In genomic region chr1:116646683-116647128, GRCh38 we compare ENCODE assay signal across 8 cellular contexts. TPM values are rescaled to one million over a fixed set of nuclear protein-coding genes. Genes with fewer than 3 reads are reported as not detected.
DNase-seq lines count a peak whose midpoint lies in the region; ATAC-seq, FAIRE-seq and TF ChIP-seq lines count a peak whose summit lies in the region.
"Not testable (repeated sequence)": the region's sequence is repeated elsewhere in the genome, so short reads cannot be mapped to it uniquely, and the experiment has no call there.

No MANE protein-coding gene starts in this region.

- H3K9me3 Mint-ChIP-seq in activated CD4-positive, alpha-beta T cell treated with anti-CD3 and anti-CD28 coated beads, Interleukin-2, amount 10 ng/mL, durations not matched to agents 7 days and 5 days, result not testable (repeated sequence)

- not testable (repeated sequence) for BruUV-seq in HepG2 (replicated peaks; lab: Mats Ljungman, UMichigan)

- peak; percentile 67 for DNase-seq in DMS79 treated with DMSO at 0.1 percent for 48 hours (lab: John Stamatoyannopoulos, UW)
- DNase-seq in NCI-H345 (lab: John Stamatoyannopoulos, UW), result peak; percentile 83
- DNase-seq in activated CD4-positive, alpha-beta T cell treated with anti-CD3 and anti-CD28 coated beads, Interleukin-2, amount 10 ng/mL, durations not matched to agents 7 days and 5 days, result peak; percentile 12
- peak in 1 of 2 donors; percentile 78 for DNase-seq in breast epithelium (ENCODE audit: low spot score in 2 of 2)
- DNase-seq in glomerular visceral epithelial cell (ENCODE audit: extremely low spot score), result peak; percentile 42
- DNase-seq in HepG2 (ENCODE audit: low spot score); thoracic aorta (ENCODE audit: low spot score): not testable (repeated sequence)
- peak; percentile 56 to 78 for DNase-seq in trophoblast cell

- not testable (repeated sequence) for H4K12ac ChIP-seq in trophoblast cell (ENCODE audit: low read depth, low read length)

- TF ChIP-seq POLR2A in breast epithelium (IDR thresholded peaks at IDR 0.05); HepG2 (IDR thresholded peaks at IDR 0.05; ENCODE audit: insufficient read depth in 1 of 2, low read depth in 2 of 2, low read length in 2 of 2): not testable (repeated sequence)

- not testable (repeated sequence) for TF ChIP-seq CTCF in breast epithelium (IDR thresholded peaks at IDR 0.05); HepG2 (CRISPR knock-in tag; IDR thresholded peaks at IDR 0.05); thoracic aorta (IDR thresholded peaks at IDR 0.05)

- peak overlapping the region; percentile 1 for H3K14ac ChIP-seq in trophoblast cell (ENCODE audit: low read length)

- peak overlapping the region; percentile 88 to 92 for H3K27ac ChIP-seq in breast epithelium
- not testable (repeated sequence) for H3K27ac ChIP-seq in HepG2 (ENCODE audit: extremely low read length, insufficient read depth, low read length); thoracic aorta
- peak overlapping the region; percentile 72 for H3K27ac ChIP-seq in trophoblast cell (ENCODE audit: low read depth, low read length)

- intact Hi-C loops in breast epithelium (cut with DNase I; ENCODE audit: low total_unique reads); HepG2 (cut with micrococcal nuclease; ENCODE audit: unreplicated experiment): not testable (repeated sequence)

- H3K4me2 ChIP-seq in HepG2 (ENCODE audit: low read depth, low read length); trophoblast cell (ENCODE audit: low read length): not testable (repeated sequence)

- FAIRE-seq in HepG2 (lab: Jason Lieb, UNC), result not testable (repeated sequence)

- H3K9me3 ChIP-seq in breast epithelium; HepG2 (ENCODE audit: low read length); trophoblast cell (ENCODE audit: insufficient read depth, low read depth, low read length); thoracic aorta: not testable (repeated sequence)

- peak overlapping the region; percentile 45 for H2BK5ac ChIP-seq in trophoblast cell (ENCODE audit: low read depth, low read length, poor library complexity)

- CTCF ChIA-PET in activated CD4-positive, alpha-beta T cell treated with anti-CD3 and anti-CD28 coated beads, Interleukin-2, amount 10 ng/mL, durations not matched to agents 7 days and 5 days (lab: Charles Lee); HepG2 (lab: Yijun Ruan, JAX; ENCODE audit: low intra/inter-chr PET ratio, low total read pairs): not testable (repeated sequence)

- not testable (repeated sequence) for H3K23ac ChIP-seq in trophoblast cell (ENCODE audit: low read length)

- peak overlapping the region; percentile 72 for H4K91ac ChIP-seq in trophoblast cell (ENCODE audit: low read depth, low read length)

- peak overlapping the region; percentile 47 for H2BK120ac ChIP-seq in trophoblast cell (ENCODE audit: insufficient read depth, low read length, poor library complexity)

- not testable (repeated sequence) for H3K27me3 Mint-ChIP-seq in activated CD4-positive, alpha-beta T cell treated with anti-CD3 and anti-CD28 coated beads, Interleukin-2, amount 10 ng/mL, durations not matched to agents 7 days and 5 days

- not testable (repeated sequence) for H3K9ac ChIP-seq in HepG2 (ENCODE audit: insufficient read depth, low read depth, low read length); trophoblast cell (ENCODE audit: low read length)

- not testable (repeated sequence) for H3K4me3 Mint-ChIP-seq in activated CD4-positive, alpha-beta T cell treated with anti-CD3 and anti-CD28 coated beads, Interleukin-2, amount 10 ng/mL, durations not matched to agents 7 days and 5 days

- POLR2A ChIA-PET in activated CD4-positive, alpha-beta T cell treated with anti-CD3 and anti-CD28 coated beads, Interleukin-2, amount 10 ng/mL, durations not matched to agents 7 days and 5 days (lab: Charles Lee); HepG2 (lab: Yijun Ruan, JAX): not testable (repeated sequence)

- not testable (repeated sequence) for TF ChIP-seq EP300 in HepG2 (IDR thresholded peaks at IDR 0.05; ENCODE audit: low read depth in 2 of 2, low read length in 2 of 2); HepG2 (CRISPR knock-in tag; IDR thresholded peaks at IDR 0.05; ENCODE audit: borderline replicate concordance)

- not testable (repeated sequence) for H3K36me3 Mint-ChIP-seq in activated CD4-positive, alpha-beta T cell treated with anti-CD3 and anti-CD28 coated beads, Interleukin-2, amount 10 ng/mL, durations not matched to agents 7 days and 5 days (ENCODE audit: low read depth)

- peak overlapping the region; percentile 56 for H3K4ac ChIP-seq in trophoblast cell (ENCODE audit: low read depth, low read length)

- not testable (repeated sequence) for H4K20me1 ChIP-seq in HepG2 (ENCODE audit: insufficient read depth, low read length)

- H3K4me3 ChIP-seq in breast epithelium, result peak overlapping the region in 2 of 3 donors; percentile 26 to 57
- H3K4me3 ChIP-seq in HepG2 (replicated peaks in 1 of 3; ENCODE audit: insufficient read depth in 1 of 3, low read depth in 2 of 3, low read length in 3 of 3); trophoblast cell (ENCODE audit: low read depth, low read length): not testable (repeated sequence)
- peak overlapping the region; percentile 48 for H3K4me3 ChIP-seq in thoracic aorta

- peaks cover 48% of the 10 kb centered on the region for H3K79me1 ChIP-seq in trophoblast cell (ENCODE audit: low read length)

- H3K4me1 ChIP-seq in breast epithelium; thoracic aorta (ENCODE audit: control insufficient read depth in 1 of 2, low read depth in 2 of 2): not testable (repeated sequence)
- peaks cover 42% of the 10 kb centered on the region for H3K4me1 ChIP-seq in HepG2 (ENCODE audit: insufficient read depth, low read length)
- H3K4me1 ChIP-seq in trophoblast cell (ENCODE audit: control insufficient read depth in 1 of 2, insufficient read depth in 2 of 2, low read length in 2 of 2), result peaks cover 53 to 60% of the 10 kb centered on the region in 2 experiments

- H3K36me3 ChIP-seq in breast epithelium; HepG2 (replicated peaks in 1 of 2; ENCODE audit: control insufficient read depth in 1 of 2, insufficient read depth in 2 of 2, low read length in 2 of 2); trophoblast cell (ENCODE audit: control insufficient read depth in 1 of 2, insufficient read depth in 2 of 2, low read length in 2 of 2); thoracic aorta: not testable (repeated sequence)

- in situ Hi-C loops in HepG2 (cut with HindIII; ENCODE audit: extremely low pct_ligation_motif_present, low pct_unique_long_range_greater_than_20kb), result not testable (repeated sequence)

- ATAC-seq in HepG2; thoracic aorta (ENCODE audit: insufficient number of reproducible peaks, low FRiP score, low read depth): not testable (repeated sequence)

- peak overlapping the region; percentile 9 for H3K18ac ChIP-seq in trophoblast cell (ENCODE audit: low read length)

- WGBS in HepG2 (ENCODE audit: low lambda C conversion rate), result 71% methylated on average over 4 of the region's 9 CpGs
- no CpG with 5 or more reads among the region's 9 CpGs for WGBS in trophoblast cell (ENCODE audit: extremely low coverage, insufficient coverage, insufficient read length)

- peak overlapping the region; percentile 47 for H2AK5ac ChIP-seq in trophoblast cell (ENCODE audit: low read length)

- H3K27ac Mint-ChIP-seq in activated CD4-positive, alpha-beta T cell treated with anti-CD3 and anti-CD28 coated beads, Interleukin-2, amount 10 ng/mL, durations not matched to agents 7 days and 5 days, result not testable (repeated sequence)

- H2AFZ ChIP-seq in HepG2 (ENCODE audit: low read length); trophoblast cell (ENCODE audit: insufficient read depth, low read length, poor library complexity): not testable (repeated sequence)

- H4K8ac ChIP-seq in trophoblast cell (ENCODE audit: low read depth, low read length), result peak overlapping the region; percentile 8

- TF ChIP-seq RAD21 in HepG2 (CRISPR knock-in tag; IDR thresholded peaks at IDR 0.05), result not testable (repeated sequence)

- H3K4me1 Mint-ChIP-seq in activated CD4-positive, alpha-beta T cell treated with anti-CD3 and anti-CD28 coated beads, Interleukin-2, amount 10 ng/mL, durations not matched to agents 7 days and 5 days, result not testable (repeated sequence)

- H2BK12ac ChIP-seq in trophoblast cell (ENCODE audit: low read length), result peak overlapping the region; percentile 72

- H3K79me2 ChIP-seq in HepG2 (ENCODE audit: insufficient read depth, low read length), result not testable (repeated sequence)
- peaks cover 14% of the 10 kb centered on the region for H3K79me2 ChIP-seq in trophoblast cell (ENCODE audit: control insufficient read depth, insufficient read depth, low read length, poor library complexity)

- H3K27me3 ChIP-seq in breast epithelium; HepG2 (ENCODE audit: control insufficient read depth in 1 of 2, insufficient read depth in 2 of 2, low read length in 2 of 2); trophoblast cell (ENCODE audit: insufficient read depth, low read length); thoracic aorta (replicated peaks; ENCODE audit: insufficient read depth): not testable (repeated sequence)

RNA-seq across cellular contexts. Expression of gene IGSF3, which starts 20.8 kb away (rescaled TPM):
- total RNA-seq in activated CD4-positive, alpha-beta T cell treated with anti-CD3 and anti-CD28 coated beads, Interleukin-2, amount 10 ng/mL, durations not matched to agents 7 days and 5 days, result under 1 TPM; 0.35 to 0.77 TPM
- total RNA-seq in breast epithelium, result 10 to 100 TPM in 2 of 3 donors, 1 to 10 TPM in 1; 1.1 to 21.6 (median 19.6) TPM
- 0.03 and 0.11 TPM in 2 replicates for total RNA-seq in HepG2 (2016; rRNA removed; fragmentation: Illumina TruSeq; extraction: Trizol)
- total RNA-seq in HepG2 (2016; cell fraction: cytosol; rRNA removed; fragmentation: Illumina TruSeq; extraction: Trizol; ENCODE audit: low read depth), result not detected in 2 replicates
- total RNA-seq in HepG2 (2016; cell fraction: insoluble cytoplasmic fraction; rRNA removed; fragmentation: Illumina TruSeq; extraction: Trizol), result 0.04 and 0.13 TPM in 2 replicates
- total RNA-seq in HepG2 (2016; cell fraction: membrane; rRNA removed; fragmentation: Illumina TruSeq; extraction: Trizol), result 0.03 TPM in 2 replicates
- total RNA-seq in HepG2 (2016; cell fraction: nucleus; rRNA removed; fragmentation: Illumina TruSeq; extraction: Trizol), result 0.12 and 0.19 TPM in 2 replicates
- 0.16 and 0.18 TPM in 2 replicates for polyA plus RNA-seq in HepG2 (2011; rRNA removed)
- polyA plus RNA-seq in HepG2 (2011; cell fraction: cytosol; rRNA removed), result 0.17 and 0.20 TPM in 2 replicates
- 0.12 and 1.2 TPM in 2 replicates for polyA plus RNA-seq in HepG2 (2011; cell fraction: nucleus; rRNA removed)
- polyA plus RNA-seq in HepG2 (2012), result 0.92 and 1.3 TPM in 2 replicates
- polyA plus RNA-seq in HepG2 (2016; cell fraction: cytosol; fragmentation: Illumina TruSeq; extraction: Trizol; ENCODE audit: low read depth), result not detected in 2 replicates
- 0.04 TPM in 1 of 2 replicates, not detected in the other for polyA plus RNA-seq in HepG2 (2016; cell fraction: insoluble cytoplasmic fraction; fragmentation: Illumina TruSeq; extraction: Trizol; ENCODE audit: low read depth)
- polyA plus RNA-seq in HepG2 (2016; cell fraction: membrane; fragmentation: Illumina TruSeq; extraction: Trizol; ENCODE audit: low read depth), result not detected in 2 replicates
- 0.08 TPM in 1 of 2 replicates, not detected in the other for polyA plus RNA-seq in HepG2 (2016; cell fraction: nucleus; fragmentation: Illumina TruSeq; extraction: Trizol; ENCODE audit: insufficient read depth, low read depth)
- polyA minus RNA-seq in HepG2 (2011; rRNA and poly(A)+ RNA removed; ENCODE audit: low replicate concordance), result 0.56 and 10.7 TPM in 2 replicates
- 0.40 and 0.44 TPM in 2 replicates for polyA minus RNA-seq in HepG2 (2011; cell fraction: cytosol; rRNA and poly(A)+ RNA removed)
- polyA minus RNA-seq in HepG2 (2011; cell fraction: nucleus; rRNA and poly(A)+ RNA removed), result 0.12 and 0.13 TPM in 2 replicates
- 74.5 and 75.3 TPM in 2 replicates for polyA plus RNA-seq in trophoblast cell (2013)
- total RNA-seq in thoracic aorta, result 1 to 10 TPM; 1.5 to 8.0 TPM
